8 cellular contexts compared by ENCODE assay signal in the genomic region with DNA sequence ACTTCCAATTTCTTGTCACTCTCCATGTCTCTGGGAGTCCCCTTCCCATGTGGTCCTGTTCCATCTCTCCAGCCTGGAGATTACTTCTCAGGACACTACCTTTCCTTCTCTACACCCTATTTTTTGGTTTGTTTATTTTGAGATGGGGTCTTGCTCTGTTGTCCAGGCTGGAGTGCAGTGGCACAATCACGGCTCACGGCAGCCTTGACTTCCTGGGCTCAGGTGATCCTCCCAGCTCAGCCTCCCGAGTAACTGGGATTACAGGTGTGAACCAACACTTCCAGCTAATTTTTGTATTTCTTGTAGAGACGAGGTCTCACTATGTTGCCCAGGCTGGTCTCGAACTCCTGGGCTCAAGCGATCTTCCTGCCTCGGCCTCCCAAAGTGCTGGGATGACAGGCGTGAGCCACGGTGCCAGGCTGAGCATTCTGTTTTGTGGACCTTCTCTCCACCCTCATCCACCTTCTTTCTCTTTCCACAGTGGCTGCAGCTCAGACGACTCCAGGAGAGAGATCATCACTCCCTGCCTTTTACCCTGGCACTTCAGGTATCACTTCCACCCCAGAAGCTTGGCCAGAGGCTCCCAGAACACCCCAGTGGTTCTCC. TPM values are rescaled to one million over a fixed set of nuclear protein-coding genes. Genes with fewer than 3 reads are reported as not detected.
A peak's percentile ranks its signal among the peaks of the same experiment; 100 is the strongest.
DNase-seq lines count a peak whose midpoint lies in the region; ATAC-seq and TF ChIP-seq lines count a peak whose summit lies in the region.
"Had no signal": no experiment of that assay in that cellular context is flagged by ENCODE, and none has a peak within 500 bp of the region (broad histone marks: within the 10 kb centered on the region; RNA-seq: fewer than 3 reads in every experiment).

No MANE protein-coding gene starts in this region.

- intact Hi-C loops in HCT116 (cut with micrococcal nuclease) = no loop called here

- peak overlapping the region; percentile 89 for H3K4me2 ChIP-seq in HCT116 (ENCODE audit: low read length)

- no peaks in the 10 kb centered on the region for H4K20me1 ChIP-seq in HCT116 (ENCODE audit: insufficient read depth)

- TF ChIP-seq CTCF in HCT116 (IDR thresholded peaks at IDR 0.05 in 2 of 3, conservative IDR thresholded peaks at IDR 0.05 in 1 of 3; ENCODE audit: borderline replicate concordance in 1 of 3, insufficient read depth in 1 of 3, low read depth in 2 of 3, low read length in 2 of 3) = no peak
- TF ChIP-seq CTCF in VCaP (conservative IDR thresholded peaks at IDR 0.05) = no peak
- TF ChIP-seq CTCF in fibroblast of villous mesenchyme (IDR thresholded peaks at IDR 0.05; ENCODE audit: insufficient read depth, low read depth, low read length) = no peak

- DNase-seq in HCT116 (ENCODE audit: low read depth, low spot score) (no peak), fibroblast of villous mesenchyme (ENCODE audit: low read depth) (no peak), D341Med (ENCODE audit: low spot score) (no peak)
- DNase-seq: NCI-H446 had no signal

- H2AFZ ChIP-seq in HCT116 (ENCODE audit: low read depth, low read length, poor library complexity, severe bottlenecking) = no peak overlapping the region

- H3K27me3 ChIP-seq in HCT116 (ENCODE audit: insufficient read depth, low read length) = no peaks in the 10 kb centered on the region

- POLR2A ChIA-PET in HCT116 (lab: Charles Lee) = no interaction called here

- H3K9ac ChIP-seq in HCT116 (ENCODE audit: low read length) = peak overlapping the region; percentile 59

- H3K36me3 ChIP-seq in HCT116 (ENCODE audit: control insufficient read depth in 1 of 2, insufficient read depth in 2 of 2, low read length in 2 of 2) = peaks cover 0 to 6% of the 10 kb centered on the region in 2 experiments; a peak in 1 of 4 replicates

- H3K27ac ChIP-seq in HCT116 (ENCODE audit: low read depth, low read length) (peak overlapping the region; percentile 60; the same call in 1 of the 2 replicates), VCaP (peak overlapping the region; percentile 52; the same call in 1 of the 2 replicates), skin epidermis (peak overlapping the region in 20 of 21 experiments; percentile 47 to 97 (median 90))

- peak overlapping the region; percentile 41 to 53 for H3K4me3 ChIP-seq in HCT116 (replicated peaks in 1 of 2; ENCODE audit: low read depth in 1 of 2, low read length in 2 of 2)
- H3K4me3 ChIP-seq in fibroblast of villous mesenchyme (ENCODE audit: low read depth, low read length) = peak overlapping the region; percentile 10
- H3K4me3 ChIP-seq in skin epidermis = peak overlapping the region; percentile 5 to 69 (median 18)

- no peak for TF ChIP-seq RAD21 in HCT116 (IDR thresholded peaks at IDR 0.05; ENCODE audit: low read depth)

- no peak for TF ChIP-seq POLR2A in HCT116 (IDR thresholded peaks at IDR 0.05; ENCODE audit: borderline replicate concordance, extremely low read depth, insufficient read depth, insufficient read length)

- no peaks in the 10 kb centered on the region for H3K9me3 ChIP-seq in HCT116 (ENCODE audit: control insufficient read depth in 1 of 2, insufficient read depth in 1 of 2, low read depth in 1 of 2, low read length in 2 of 2)

- peaks cover 22 to 60% of the 10 kb centered on the region in 2 experiments for H3K4me1 ChIP-seq in HCT116 (ENCODE audit: control insufficient read depth in 1 of 2, insufficient read depth in 2 of 2, low read length in 2 of 2)

- H3K9me2 ChIP-seq in HCT116 (ENCODE audit: insufficient read depth) = no peaks in the 10 kb centered on the region

- H3K79me2 ChIP-seq in HCT116 (ENCODE audit: insufficient read depth, low read length) = peaks cover 23% of the 10 kb centered on the region

- ATAC-seq in HCT116 (no peak), HG02678 (IDR thresholded peaks at IDR 0.05; ENCODE audit: unreplicated experiment) (no peak), GM18861 (IDR thresholded peaks at IDR 0.05; ENCODE audit: unreplicated experiment) (no peak)

- BruUV-seq in HCT116 (replicated peaks; lab: Mats Ljungman, UMichigan) = no TSS peak

- CTCF ChIA-PET in HCT116 (lab: Charles Lee) = interaction anchor here (1.6 kb wide), 1 partner anchor 28 kb away, joined by 4 read pairs; no protein-coding TSS in a partner anchor

- RAD21 ChIA-PET in HCT116 (lab: Charles Lee; ENCODE audit: low non-redundant PET in 1 of 2, low total read pairs in 2 of 2, uncharacterized antibody in 2 of 2, unreplicated experiment in 2 of 2) = no interaction called here

TF ChIP-seq in HCT116, 20 proteins besides CTCF, POLR2A, EP300 and RAD21:
- no peak for TF ChIP-seq ZNF274 (IDR thresholded peaks at IDR 0.05; ENCODE audit: low read depth, low read length)
- no peak for TF ChIP-seq JUND (IDR thresholded peaks at IDR 0.05)
- TF ChIP-seq ELF1 (IDR thresholded peaks at IDR 0.05; ENCODE audit: borderline replicate concordance, low read depth) = no peak
- TF ChIP-seq ZFX (IDR thresholded peaks at IDR 0.05) = no peak
- TF ChIP-seq FOSL1 (IDR thresholded peaks at IDR 0.05; ENCODE audit: low read depth) = no peak
- TF ChIP-seq, protein P1, sequence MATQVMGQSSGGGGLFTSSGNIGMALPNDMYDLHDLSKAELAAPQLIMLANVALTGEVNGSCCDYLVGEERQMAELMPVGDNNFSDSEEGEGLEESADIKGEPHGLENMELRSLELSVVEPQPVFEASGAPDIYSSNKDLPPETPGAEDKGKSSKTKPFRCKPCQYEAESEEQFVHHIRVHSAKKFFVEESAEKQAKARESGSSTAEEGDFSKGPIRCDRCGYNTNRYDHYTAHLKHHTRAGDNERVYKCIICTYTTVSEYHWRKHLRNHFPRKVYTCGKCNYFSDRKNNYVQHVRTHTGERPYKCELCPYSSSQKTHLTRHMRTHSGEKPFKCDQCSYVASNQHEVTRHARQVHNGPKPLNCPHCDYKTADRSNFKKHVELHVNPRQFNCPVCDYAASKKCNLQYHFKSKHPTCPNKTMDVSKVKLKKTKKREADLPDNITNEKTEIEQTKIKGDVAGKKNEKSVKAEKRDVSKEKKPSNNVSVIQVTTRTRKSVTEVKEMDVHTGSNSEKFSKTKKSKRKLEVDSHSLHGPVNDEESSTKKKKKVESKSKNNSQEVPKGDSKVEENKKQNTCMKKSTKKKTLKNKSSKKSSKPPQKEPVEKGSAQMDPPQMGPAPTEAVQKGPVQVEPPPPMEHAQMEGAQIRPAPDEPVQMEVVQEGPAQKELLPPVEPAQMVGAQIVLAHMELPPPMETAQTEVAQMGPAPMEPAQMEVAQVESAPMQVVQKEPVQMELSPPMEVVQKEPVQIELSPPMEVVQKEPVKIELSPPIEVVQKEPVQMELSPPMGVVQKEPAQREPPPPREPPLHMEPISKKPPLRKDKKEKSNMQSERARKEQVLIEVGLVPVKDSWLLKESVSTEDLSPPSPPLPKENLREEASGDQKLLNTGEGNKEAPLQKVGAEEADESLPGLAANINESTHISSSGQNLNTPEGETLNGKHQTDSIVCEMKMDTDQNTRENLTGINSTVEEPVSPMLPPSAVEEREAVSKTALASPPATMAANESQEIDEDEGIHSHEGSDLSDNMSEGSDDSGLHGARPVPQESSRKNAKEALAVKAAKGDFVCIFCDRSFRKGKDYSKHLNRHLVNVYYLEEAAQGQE (IDR thresholded peaks at IDR 0.05; ENCODE audit: low read depth) = no peak
- no peak for TF ChIP-seq POLR2AphosphoS5 (IDR thresholded peaks at IDR 0.05; ENCODE audit: low read depth, low read length)
- TF ChIP-seq TCF7L2 (IDR thresholded peaks at IDR 0.05; ENCODE audit: borderline replicate concordance, extremely low read depth, insufficient read depth, insufficient read length) = no peak
- TF ChIP-seq YY1 (IDR thresholded peaks at IDR 0.05; ENCODE audit: extremely low read depth, insufficient replicate concordance, low read depth, low read length) = no peak

RNA-seq across cellular contexts. Expression of a gene that starts 0.6 kb away (rescaled TPM):
- 1.2 TPM for total RNA-seq in HCT116 (2021; ENCODE audit: unreplicated experiment)
- 0.59 and 1.2 TPM in 2 replicates for polyA plus RNA-seq in HCT116 (2012)
- 0.43 and 0.64 TPM in 2 replicates for total RNA-seq in fibroblast of villous mesenchyme

RNA-seq across cellular contexts. Expression of a gene that starts 2.6 kb away (rescaled TPM):
- total RNA-seq in HCT116 (2021; ENCODE audit: unreplicated experiment) (13.7 TPM), fibroblast of villous mesenchyme (3.0 and 3.5 TPM in 2 replicates)
- polyA plus RNA-seq in HCT116 (2012) = 7.5 and 8.0 TPM in 2 replicates

RNA-seq across cellular contexts. Expression of a gene that starts 5.1 kb away (rescaled TPM):
- total RNA-seq in HCT116 (2021; ENCODE audit: unreplicated experiment) = 0.49 TPM
- not detected in 2 replicates for polyA plus RNA-seq in HCT116 (2012)
- total RNA-seq in fibroblast of villous mesenchyme = not detected in 2 replicates

RNA-seq across cellular contexts. Expression of a gene that starts 33.2 kb away (rescaled TPM):
- total RNA-seq in HCT116 (2021; ENCODE audit: unreplicated experiment) = 18.8 TPM
- polyA plus RNA-seq in HCT116 (2012) = 15.1 and 15.3 TPM in 2 replicates
- 3.5 and 6.8 TPM in 2 replicates for total RNA-seq in fibroblast of villous mesenchyme

RNA-seq across cellular contexts. Expression of a gene that starts 34.6 kb away (rescaled TPM):
- total RNA-seq in HCT116 (2021; ENCODE audit: unreplicated experiment) = 41.2 TPM
- 31.7 and 35.8 TPM in 2 replicates for polyA plus RNA-seq in HCT116 (2012)
- 3.5 and 4.2 TPM in 2 replicates for total RNA-seq in fibroblast of villous mesenchyme
